ENCODE assay signal across 1 cellular context in genomic region chr5:88786789-88787188, GRCh38.
TF ChIP-seq lines count a peak whose summit lies in the region.

No MANE protein-coding gene starts in this region.

TF ChIP-seq in WTC11, 78 proteins besides CTCF, POLR2A, EP300 and RAD21 (continued from another document):
- TF ChIP-seq ZNF512 (CRISPR knock-in tag; IDR thresholded peaks at IDR 0.05; ENCODE audit: borderline replicate concordance) (no peak), SP1 (CRISPR knock-in tag; conservative IDR thresholded peaks at IDR 0.05) (no peak), GTF2I (CRISPR knock-in tag; conservative IDR thresholded peaks at IDR 0.05) (no peak), ATF6 (CRISPR knock-in tag; IDR thresholded peaks at IDR 0.05) (no peak)
